ENCODE assay signal across 8 cellular contexts in the genomic region with DNA sequence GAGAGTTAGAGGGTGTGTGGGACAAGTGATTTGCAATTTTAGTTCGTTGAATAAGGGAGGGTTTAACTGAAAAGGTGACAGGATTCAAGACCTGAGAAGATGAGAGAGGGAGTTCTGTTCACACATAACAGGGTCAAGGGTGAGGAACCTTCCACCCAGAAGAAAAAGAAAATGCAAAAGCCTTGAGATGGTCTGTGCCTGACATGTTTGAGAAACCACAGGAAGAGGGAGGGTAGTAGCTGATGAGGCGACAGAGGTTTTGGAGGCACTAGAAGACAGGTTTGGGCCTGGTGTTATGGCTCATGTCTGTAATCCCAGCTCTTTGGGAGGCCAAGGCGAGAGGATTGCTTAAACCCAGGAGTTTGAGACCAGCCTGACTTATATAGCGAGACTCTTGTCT. TPM values are rescaled to one million over a fixed set of nuclear protein-coding genes. Genes with fewer than 3 reads are reported as not detected.
A peak's percentile ranks its signal among the peaks of the same experiment; 100 is the strongest.
DNase-seq lines count a peak whose midpoint lies in the region; ATAC-seq and TF ChIP-seq lines count a peak whose summit lies in the region.

No MANE protein-coding gene starts in this region.

- POLR2A ChIA-PET in IMR-90 (lab: Charles Lee; ENCODE audit: unreplicated experiment): no interaction called here

- no peak overlapping the region for H3K18ac ChIP-seq in IMR-90 (ENCODE audit: low read depth, low read length)

- peak overlapping the region; percentile 96 to 98 for H4K8ac ChIP-seq in IMR-90 (ENCODE audit: low read depth in 2 of 2, low read length in 2 of 2)

- CTCF ChIA-PET in IMR-90 (lab: Yijun Ruan, JAX): no interaction called here

- peak overlapping the region; percentile 90; the same call in 1 of the 2 replicates for H4K91ac ChIP-seq in IMR-90 (ENCODE audit: insufficient read depth, low read depth, low read length)

- ATAC-seq in IMR-90 (ENCODE audit: low read depth): no peak

- no peak overlapping the region for H2AK9ac ChIP-seq in IMR-90 (replicated peaks; ENCODE audit: low read depth, low read length, poor library complexity)

- no peak overlapping the region for H3K56ac ChIP-seq in IMR-90 (ENCODE audit: extremely low read depth, insufficient read depth, low read length)

- H2BK15ac ChIP-seq in IMR-90 (ENCODE audit: low read depth, low read length): 0 out of 3 replicates have a peak overlapping the region, but pooled peaks have one; percentile 10

- H3K9ac ChIP-seq in IMR-90 (ENCODE audit: low read depth, low read length) (no peak overlapping the region), muscle layer of colon (ENCODE audit: low read length) (no peak overlapping the region)

- H3K79me1 ChIP-seq in IMR-90 (ENCODE audit: low read depth in 1 of 2, low read length in 2 of 2): peaks cover 16 to 20% of the 10 kb centered on the region in 2 experiments

- WGBS in IMR-90 (ENCODE audit: extremely low coverage in 2 of 2, insufficient read length in 1 of 2), 2 experiments: 60% methylated on average over 1 of the region's 4 CpGs; no CpG with 5 or more reads in 1 of the 2 experiments
- whole genome bisulfite sequencing in adrenal gland, 4 donors: 83 to 93% (median 88%) methylated on average over 4 of the region's 4 CpGs

- H3K14ac ChIP-seq in IMR-90 (replicated peaks; ENCODE audit: low read depth, low read length): peak overlapping the region; percentile 94; the same call in 1 of the 2 replicates

- H3K9me1 ChIP-seq in IMR-90 (ENCODE audit: insufficient read depth, low read length): peaks cover 5% of the 10 kb centered on the region

- H3K4me1 ChIP-seq in IMR-90 (ENCODE audit: control insufficient read depth, insufficient read depth, low read length) (peaks cover 4% of the 10 kb centered on the region), adrenal gland (replicated peaks in 1 of 2) (peaks cover 18 to 23% of the 10 kb centered on the region in 2 donors), muscle layer of colon (ENCODE audit: insufficient read depth, low read length) (peaks cover 13% of the 10 kb centered on the region)

- no peak overlapping the region for H3K23ac ChIP-seq in IMR-90 (ENCODE audit: low read depth, low read length)

- no peaks in the 10 kb centered on the region for H3K9me3 ChIP-seq in IMR-90 (ENCODE audit: control insufficient read depth, insufficient read depth, low read length)
- H3K9me3 ChIP-seq in adrenal gland (replicated peaks in 1 of 3): no peaks in the 10 kb centered on the region
- H3K9me3 ChIP-seq in muscle layer of colon (ENCODE audit: low read length): no peaks in the 10 kb centered on the region

- peak overlapping the region; percentile 70 for H2AFZ ChIP-seq in IMR-90 (replicated peaks; ENCODE audit: low read length, poor library complexity)

- no peak overlapping the region for H3K4me2 ChIP-seq in IMR-90 (ENCODE audit: low read depth, low read length)

- DNase-seq in AG10803 (ENCODE audit: low read depth): no peak
- DNase-seq in IMR-90: no peak
- DNase-seq in adrenal gland: no peak
- no peak for DNase-seq in HK-2 (ENCODE audit: unreplicated experiment)
- DNase-seq in superior temporal gyrus (ENCODE audit: extremely low spot score): no peak
- DNase-seq in NCI-H1436 (lab: John Stamatoyannopoulos, UW): no peak
- no peak for DNase-seq in mesenteric fat pad (ENCODE audit: low spot score)

- H4K5ac ChIP-seq in IMR-90 (ENCODE audit: low read depth, low read length): peak overlapping the region; percentile 73

- intact Hi-C loops in IMR-90 (cut with micrococcal nuclease) (no loop called here), adrenal gland (cut with DNase I) (no loop called here)

- no peak for TF ChIP-seq CTCF in AG10803 (conservative IDR thresholded peaks at IDR 0.05; ENCODE audit: low read length)
- no peak for TF ChIP-seq CTCF in IMR-90 (conservative IDR thresholded peaks at IDR 0.05; ENCODE audit: low read depth, low read length)
- TF ChIP-seq CTCF in adrenal gland (IDR thresholded peaks at IDR 0.05): no peak

- in situ Hi-C loops in IMR-90 (cut with MboI; ENCODE audit: low sequenced_read_pairs): no loop called here

- H3K4me3 ChIP-seq in AG10803 (ENCODE audit: low read length) (peak overlapping the region; percentile 88), IMR-90 (ENCODE audit: insufficient read depth, low read depth, low read length) (no peak overlapping the region), adrenal gland (peak overlapping the region in 1 of 4 donors; percentile 70), muscle layer of colon (ENCODE audit: low read depth in 1 of 2, low read length in 2 of 2) (peak overlapping the region in 1 of 2 donors; percentile 75)

- H4K20me1 ChIP-seq in IMR-90 (ENCODE audit: insufficient read depth, low read length): no peaks in the 10 kb centered on the region

- dilution Hi-C loops in IMR-90 (cut with HindIII; ENCODE audit: low sequenced_read_pairs, unreplicated experiment): no loop called here

- TF ChIP-seq POLR2A in IMR-90 (IDR thresholded peaks at IDR 0.05; ENCODE audit: low read depth, low read length): no peak
- TF ChIP-seq POLR2A in adrenal gland (IDR thresholded peaks at IDR 0.05): no peak

- H3K27ac ChIP-seq in IMR-90 (ENCODE audit: insufficient read depth, low read length) (no peak overlapping the region), adrenal gland (peak overlapping the region in 3 of 5 donors; percentile 70 to 85 (median 81)), muscle layer of colon (ENCODE audit: low read depth, low read length) (peak overlapping the region; percentile 76)

- peak overlapping the region; percentile 14; the same call in 1 of the 2 replicates for H2BK120ac ChIP-seq in IMR-90 (ENCODE audit: low read depth, low read length)

- no peaks in the 10 kb centered on the region for H3K36me3 ChIP-seq in IMR-90 (ENCODE audit: control insufficient read depth, insufficient read depth, low read length)
- no peaks in the 10 kb centered on the region for H3K36me3 ChIP-seq in adrenal gland (replicated peaks in 1 of 2)
- no peaks in the 10 kb centered on the region for H3K36me3 ChIP-seq in muscle layer of colon (ENCODE audit: insufficient read depth, low read length)

- H2AK5ac ChIP-seq in IMR-90 (ENCODE audit: low read depth, low read length): peak overlapping the region; percentile 73; the same call in 1 of the 2 replicates

- peak overlapping the region; percentile 88 for H3K4ac ChIP-seq in IMR-90 (ENCODE audit: low read depth, low read length)

- peak overlapping the region; percentile 45 for H2BK5ac ChIP-seq in IMR-90 (ENCODE audit: low read depth, low read length, poor library complexity, severe bottlenecking)

- TF ChIP-seq RAD21 in IMR-90 (IDR thresholded peaks at IDR 0.05; ENCODE audit: low read length): no peak

- H3K27me3 ChIP-seq in IMR-90 (ENCODE audit: control insufficient read depth, insufficient read depth, low read length): no peaks in the 10 kb centered on the region
- H3K27me3 ChIP-seq in adrenal gland: no peaks in the 10 kb centered on the region
- no peaks in the 10 kb centered on the region for H3K27me3 ChIP-seq in muscle layer of colon (ENCODE audit: control insufficient read depth in 1 of 2, insufficient read depth in 2 of 2, low read length in 2 of 2)

- no peak overlapping the region; the same call in 1 of the 2 replicates for H2BK20ac ChIP-seq in IMR-90 (ENCODE audit: low read depth, low read length)

- BruUV-seq in IMR-90 (replicated peaks; lab: Mats Ljungman, UMichigan): no TSS peak

TF ChIP-seq in IMR-90, 13 proteins besides CTCF, POLR2A, EP300 and RAD21:
- no peak for TF ChIP-seq BHLHE40 (IDR thresholded peaks at IDR 0.05; ENCODE audit: low read depth, low read length)

RNA-seq across cellular contexts. Expression of a gene that starts 0.6 kb away (rescaled TPM):
- total RNA-seq in IMR-90 (2012; rRNA removed) (27.1 and 29.2 TPM in 2 replicates), adrenal gland (10 to 100 TPM; 31.8 to 63.6 (median 49.1) TPM), mesenteric fat pad (46.1 TPM)
- polyA plus RNA-seq in IMR-90 (2012; rRNA removed) (21.8 and 23.8 TPM in 2 replicates), adrenal gland (10 to 100 TPM; 15.5 to 70.6 (median 18.1) TPM)
- 10.5 and 13.3 TPM in 2 replicates for polyA plus RNA-seq in IMR-90 (2012; cell fraction: cytosol; rRNA removed)
- 5.4 and 27.0 TPM in 2 replicates for polyA plus RNA-seq in IMR-90 (2012; cell fraction: nucleus; rRNA removed; ENCODE audit: low replicate concordance)

RNA-seq across cellular contexts. Expression of a gene that starts 19.3 kb away (rescaled TPM):
- total RNA-seq in IMR-90 (2012; rRNA removed): 73.0 and 93.7 TPM in 2 replicates
- polyA plus RNA-seq in IMR-90 (2012; rRNA removed): 54.0 and 62.3 TPM in 2 replicates
- 29.2 and 37.6 TPM in 2 replicates for polyA plus RNA-seq in IMR-90 (2012; cell fraction: cytosol; rRNA removed)
- polyA plus RNA-seq in IMR-90 (2012; cell fraction: nucleus; rRNA removed; ENCODE audit: low replicate concordance): 121 and 155 TPM in 2 replicates
- 100 to 1,000 TPM in 2 of 8 donors, 10 to 100 TPM in 6; 68.5 to 135 (median 84.0) TPM for total RNA-seq in adrenal gland
- polyA plus RNA-seq in adrenal gland: 10 to 100 TPM; 46.7 to 84.8 (median 70.5) TPM
- 92.3 TPM for total RNA-seq in mesenteric fat pad

RNA-seq across cellular contexts. Expression of a gene that starts 51.6 kb away (rescaled TPM):
- total RNA-seq in IMR-90 (2012; rRNA removed) (48.2 and 53.0 TPM in 2 replicates), adrenal gland (100 to 1,000 TPM in 2 of 8 donors, 10 to 100 TPM in 6; 33.0 to 177 (median 68.5) TPM), mesenteric fat pad (72.1 TPM)
- polyA plus RNA-seq in IMR-90 (2012; rRNA removed) (10.2 and 11.3 TPM in 2 replicates), adrenal gland (10 to 100 TPM in 2 of 3 donors, 1 to 10 TPM in 1; 8.4 to 41.1 (median 12.6) TPM)
- 28.4 and 59.3 TPM in 2 replicates for polyA plus RNA-seq in IMR-90 (2012; cell fraction: cytosol; rRNA removed)
- 7.2 and 21.3 TPM in 2 replicates for polyA plus RNA-seq in IMR-90 (2012; cell fraction: nucleus; rRNA removed; ENCODE audit: low replicate concordance)
